1 cellular context compared by ENCODE assay signal in the genomic region with DNA sequence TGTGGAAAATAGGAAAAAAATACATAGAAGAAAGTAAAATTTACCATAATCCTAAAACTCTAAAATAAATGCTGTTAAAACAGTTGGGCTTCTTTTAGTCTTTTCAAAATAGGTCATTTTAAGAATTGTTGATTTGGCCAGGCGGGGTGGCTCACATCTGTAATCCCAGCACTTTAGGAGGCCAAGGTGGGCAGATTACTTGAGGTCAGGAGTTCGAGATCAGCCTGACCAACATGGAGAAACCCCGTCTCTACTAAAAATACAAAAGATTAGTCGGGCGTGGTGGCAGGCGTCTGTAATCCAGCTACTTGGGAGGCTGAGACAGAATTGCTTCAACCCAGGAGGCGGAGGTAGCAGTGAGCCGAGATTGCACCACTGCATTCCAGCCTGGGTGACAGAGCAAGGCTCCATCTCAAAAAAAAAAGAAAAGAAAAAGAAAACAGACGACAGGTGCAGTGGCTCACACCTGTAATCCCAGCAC.
A peak's percentile ranks its signal among the peaks of the same experiment; 100 is the strongest.
TF ChIP-seq lines count a peak whose summit lies in the region.

No MANE protein-coding gene starts in this region.

TF ChIP-seq in A549, 52 proteins besides CTCF, POLR2A, EP300 and RAD21:
- TF ChIP-seq HOXB5 (CRISPR knock-in tag; IDR thresholded peaks at IDR 0.05) (0 out of 2 replicates have a peak, but pooled peaks have one; percentile 10), CEBPB (IDR thresholded peaks at IDR 0.05) (peak; percentile 30 to 42; a peak in 1 of 4 replicates)
